ENCODE assay signal across 21 cellular contexts in the genomic region with DNA sequence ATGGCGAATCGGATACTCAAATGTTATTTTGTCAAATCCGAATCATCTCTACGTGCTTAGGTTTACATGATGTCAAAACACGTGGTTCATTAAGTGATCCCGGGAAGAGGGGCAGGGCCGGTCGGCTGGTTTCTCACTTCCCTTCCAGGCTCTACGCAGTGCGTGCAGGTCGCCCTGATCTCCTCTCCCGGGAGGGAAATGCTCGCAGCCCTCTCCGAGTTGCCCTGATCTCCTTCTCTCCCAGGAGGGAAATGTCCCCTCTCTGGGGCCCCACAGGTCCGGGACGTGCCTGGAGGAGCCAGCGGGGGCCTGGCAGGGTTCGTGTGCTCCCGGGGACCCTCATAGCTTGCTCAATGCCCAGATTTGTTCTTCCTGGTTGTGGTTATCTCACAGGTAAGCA.
A peak's percentile ranks its signal among the peaks of the same experiment; 100 is the strongest.
DNase-seq lines count a peak whose midpoint lies in the region; ATAC-seq, FAIRE-seq and TF ChIP-seq lines count a peak whose summit lies in the region.
"Had no signal": no experiment of that assay in that cellular context is flagged by ENCODE, and none has a peak within 500 bp of the region (broad histone marks: within the 10 kb centered on the region; RNA-seq: fewer than 3 reads in every experiment).

No MANE protein-coding gene starts in this region.

- H3K4me3 ChIP-seq in kidney (ENCODE audit: low read length in 2 of 2) = no peak overlapping the region
- H3K4me3 ChIP-seq: A549, Peyer's patch, SJSA1 had no signal

- no peak overlapping the region for H3K27ac ChIP-seq in kidney (ENCODE audit: low read depth in 2 of 2, low read length in 2 of 2)
- H3K27ac ChIP-seq: A549, Peyer's patch, SJSA1 had no signal

- no peak overlapping the region for H3K27ac Mint-ChIP-seq in natural killer cell treated with Interleukin-12 subunit alpha and Interleukin-12 subunit beta and Interleukin-15 and Interleukin-18, amount 100 ng/mL, for 72 hours
- H3K27ac Mint-ChIP-seq in natural killer cell = no peak overlapping the region
- H3K27ac Mint-ChIP-seq: B cell; CD4-positive, CD25-positive, alpha-beta regulatory T cell had no signal

- no peak overlapping the region for H3K9ac ChIP-seq in kidney (ENCODE audit: low read length in 2 of 2)

- no peaks in the 10 kb centered on the region for H3K27me3 Mint-ChIP-seq in natural killer cell treated with Interleukin-12 subunit alpha and Interleukin-12 subunit beta and Interleukin-15 and Interleukin-18, amount 100 ng/mL, for 72 hours
- peaks cover 0 to 3% of the 10 kb centered on the region in 2 donors for H3K27me3 Mint-ChIP-seq in natural killer cell (ENCODE audit: low read depth in 2 of 2)
- H3K27me3 Mint-ChIP-seq: CD4-positive, CD25-positive, alpha-beta regulatory T cell had no signal

- H3K9me3 ChIP-seq in kidney (ENCODE audit: control insufficient read depth in 1 of 2, low read length in 2 of 2) = no peaks in the 10 kb centered on the region
- H3K9me3 ChIP-seq: A549, Peyer's patch, SJSA1 had no signal

- no peak for FAIRE-seq in kidney (lab: Jason Lieb, UNC)
- FAIRE-seq: A549 had no signal

- H3K9me3 Mint-ChIP-seq in natural killer cell treated with Interleukin-12 subunit alpha and Interleukin-12 subunit beta and Interleukin-15 and Interleukin-18, amount 100 ng/mL, for 72 hours = no peaks in the 10 kb centered on the region
- H3K9me3 Mint-ChIP-seq in natural killer cell = no peaks in the 10 kb centered on the region
- H3K9me3 Mint-ChIP-seq: CD4-positive, CD25-positive, alpha-beta regulatory T cell had no signal

- H3K4me1 Mint-ChIP-seq in natural killer cell treated with Interleukin-12 subunit alpha and Interleukin-12 subunit beta and Interleukin-15 and Interleukin-18, amount 100 ng/mL, for 72 hours (ENCODE audit: low read depth in 2 of 2) = peaks cover 0 to 9% of the 10 kb centered on the region in 2 donors
- H3K4me1 Mint-ChIP-seq in natural killer cell = peaks cover 0 to 10% of the 10 kb centered on the region in 2 donors
- H3K4me1 Mint-ChIP-seq: B cell had no signal

- H3K36me3 ChIP-seq in kidney (ENCODE audit: control insufficient read depth in 1 of 2, insufficient read depth in 2 of 2, low read length in 2 of 2) = no peaks in the 10 kb centered on the region
- H3K36me3 ChIP-seq: Peyer's patch, SJSA1 had no signal

- H3K4me1 ChIP-seq in kidney (ENCODE audit: control insufficient read depth in 1 of 2, insufficient read depth in 1 of 2, low read depth in 1 of 2, low read length in 2 of 2) = no peaks in the 10 kb centered on the region
- H3K4me1 ChIP-seq: A549, Peyer's patch, SJSA1 had no signal

- peak; percentile 29 for DNase-seq in natural killer cell treated with Interleukin-12 subunit alpha and Interleukin-12 subunit beta and Interleukin-15 and Interleukin-18, amount 100 ng/mL, for 72 hours (ENCODE audit: low spot score)
- DNase-seq in natural killer cell = no peak
- peak; percentile 54 for DNase-seq in kidney
- DNase-seq in sciatic nerve (ENCODE audit: low spot score) = peak; percentile 38
- no peak for DNase-seq in NCI-H2171 treated with DMSO at 0.1 percent for 48 hours (lab: John Stamatoyannopoulos, UW)
- DNase-seq in NCI-H1694 (lab: John Stamatoyannopoulos, UW) = no peak
- no peak for DNase-seq in activated naive CD4-positive, alpha-beta T cell treated with anti-CD3 and anti-CD28 coated beads, Interleukin-2, amount 50 U/mL, for 16 hours
- DNase-seq: CD4-positive, CD25-positive, alpha-beta regulatory T cell; DMS79 treated with DMSO at 0.1 percent for 48 hours; GOT3; KG1; NCI-H1105; NCI-H146; NCI-H2029 treated with DMSO at 0.1 percent for 48 hours; NCI-H345; NCI-H524; NCI-H82 had no signal

- no peak for ATAC-seq in natural killer cell treated with Interleukin-12 subunit alpha and Interleukin-12 subunit beta and Interleukin-15 and Interleukin-18, amount 100 ng/mL, for 72 hours
- ATAC-seq in natural killer cell = no peak
- ATAC-seq in sciatic nerve = no peak
- ATAC-seq: A549 had no signal

- intact Hi-C loops in natural killer cell (cut with micrococcal nuclease) = no loop called here
- intact Hi-C loops in kidney (cut with DNase I) = no loop called here
- intact Hi-C loops in sciatic nerve (cut with DNase I) = no loop called here

- no peak overlapping the region for H3K4me3 Mint-ChIP-seq in natural killer cell treated with Interleukin-12 subunit alpha and Interleukin-12 subunit beta and Interleukin-15 and Interleukin-18, amount 100 ng/mL, for 72 hours
- no peak overlapping the region for H3K4me3 Mint-ChIP-seq in natural killer cell
- H3K4me3 Mint-ChIP-seq: B cell; CD4-positive, CD25-positive, alpha-beta regulatory T cell had no signal

- TF ChIP-seq CTCF in natural killer cell (IDR thresholded peaks at IDR 0.05) (no peak), kidney (IDR thresholded peaks at IDR 0.05; ENCODE audit: borderline replicate concordance, extremely low read depth, insufficient read depth) (no peak)

- H3K36me3 Mint-ChIP-seq in natural killer cell treated with Interleukin-12 subunit alpha and Interleukin-12 subunit beta and Interleukin-15 and Interleukin-18, amount 100 ng/mL, for 72 hours = no peaks in the 10 kb centered on the region
- no peaks in the 10 kb centered on the region for H3K36me3 Mint-ChIP-seq in natural killer cell

Comparison
In these comparisons a context has a peak if more than half of its experiments do, and no peak if none do; other contexts are left out.
1. DNase-seq: peak in natural killer cell treated with Interleukin-12 subunit alpha and Interleukin-12 subunit beta and Interleukin-15 and Interleukin-18, amount 100 ng/mL, for 72 hours (single experiment), kidney (single experiment) and sciatic nerve (single experiment); none in natural killer cell (single experiment), NCI-H2171 treated with DMSO at 0.1 percent for 48 hours (single experiment), NCI-H1694 (single experiment) and activated naive CD4-positive, alpha-beta T cell treated with anti-CD3 and anti-CD28 coated beads, Interleukin-2, amount 50 U/mL, for 16 hours (single experiment).